ENCODE assay signal across 1 cellular context in the genomic region with DNA sequence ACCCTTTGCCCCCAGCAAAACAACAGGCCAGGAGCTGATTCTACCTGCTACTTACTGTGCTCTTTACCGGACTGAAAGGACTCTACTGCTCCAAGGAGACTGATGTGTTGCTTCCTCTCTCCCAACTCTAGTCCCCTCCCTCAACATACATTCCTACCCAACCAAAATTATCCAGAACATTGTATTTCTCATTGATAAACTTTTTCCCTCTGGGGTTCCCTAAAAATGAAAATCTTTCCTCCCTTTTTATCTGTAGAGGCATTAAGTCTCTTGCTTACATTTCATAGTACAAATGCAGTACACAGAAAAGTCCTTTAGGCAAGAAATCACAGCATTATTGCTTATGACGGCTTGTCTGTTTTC.
TF ChIP-seq lines count a peak whose summit lies in the region.

No MANE protein-coding gene starts in this region.

TF ChIP-seq in H1, 55 proteins besides CTCF, POLR2A, EP300 and RAD21:
- no peak for TF ChIP-seq TAF1 (IDR thresholded peaks at IDR 0.05; ENCODE audit: low read depth, low read length)
- TF ChIP-seq CBX5 (IDR thresholded peaks at IDR 0.05; ENCODE audit: low read depth, low read length), result no peak
- no peak for TF ChIP-seq JUN (IDR thresholded peaks at IDR 0.05; ENCODE audit: low read depth, low read length)
- TF ChIP-seq SP2 (IDR thresholded peaks at IDR 0.05; ENCODE audit: low read length), result no peak
- TF ChIP-seq, protein P1, sequence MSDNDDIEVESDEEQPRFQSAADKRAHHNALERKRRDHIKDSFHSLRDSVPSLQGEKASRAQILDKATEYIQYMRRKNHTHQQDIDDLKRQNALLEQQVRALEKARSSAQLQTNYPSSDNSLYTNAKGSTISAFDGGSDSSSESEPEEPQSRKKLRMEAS (IDR thresholded peaks at IDR 0.05), result no peak
- no peak for TF ChIP-seq CTBP2 (IDR thresholded peaks at IDR 0.05; ENCODE audit: borderline replicate concordance, insufficient read depth, insufficient read length, low read length)
- TF ChIP-seq RNF2 (IDR thresholded peaks at IDR 0.05; ENCODE audit: borderline replicate concordance, low read depth, low read length, missing control alignments, poor library complexity, severe bottlenecking), result no peak
- TF ChIP-seq, protein P2, sequence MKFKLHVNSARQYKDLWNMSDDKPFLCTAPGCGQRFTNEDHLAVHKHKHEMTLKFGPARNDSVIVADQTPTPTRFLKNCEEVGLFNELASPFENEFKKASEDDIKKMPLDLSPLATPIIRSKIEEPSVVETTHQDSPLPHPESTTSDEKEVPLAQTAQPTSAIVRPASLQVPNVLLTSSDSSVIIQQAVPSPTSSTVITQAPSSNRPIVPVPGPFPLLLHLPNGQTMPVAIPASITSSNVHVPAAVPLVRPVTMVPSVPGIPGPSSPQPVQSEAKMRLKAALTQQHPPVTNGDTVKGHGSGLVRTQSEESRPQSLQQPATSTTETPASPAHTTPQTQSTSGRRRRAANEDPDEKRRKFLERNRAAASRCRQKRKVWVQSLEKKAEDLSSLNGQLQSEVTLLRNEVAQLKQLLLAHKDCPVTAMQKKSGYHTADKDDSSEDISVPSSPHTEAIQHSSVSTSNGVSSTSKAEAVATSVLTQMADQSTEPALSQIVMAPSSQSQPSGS (IDR thresholded peaks at IDR 0.05; ENCODE audit: low read length), result no peak
- no peak for TF ChIP-seq MAFK (IDR thresholded peaks at IDR 0.05; ENCODE audit: low read depth, low read length)
- no peak for TF ChIP-seq HDAC6 (IDR thresholded peaks at IDR 0.05; ENCODE audit: low read depth, low read length)
- TF ChIP-seq KDM4A (IDR thresholded peaks at IDR 0.05; ENCODE audit: low read depth, low read length, severe bottlenecking), result no peak
- no peak for TF ChIP-seq GABPA (IDR thresholded peaks at IDR 0.05; ENCODE audit: borderline replicate concordance, insufficient read depth, low read length)
- TF ChIP-seq BCL11A (IDR thresholded peaks at IDR 0.05; ENCODE audit: low read depth in 2 of 2, low read length in 2 of 2), result no peak
- TF ChIP-seq ZNF274 (IDR thresholded peaks at IDR 0.05; ENCODE audit: borderline replicate concordance, extremely low read depth, low read length), result no peak
- TF ChIP-seq KDM1A (IDR thresholded peaks at IDR 0.05; ENCODE audit: borderline replicate concordance, low read length), result no peak
- no peak for TF ChIP-seq NANOG (IDR thresholded peaks at IDR 0.05; ENCODE audit: insufficient read depth, low read depth, low read length, poor library complexity, severe bottlenecking)
- TF ChIP-seq NRF1 (IDR thresholded peaks at IDR 0.05; ENCODE audit: low read depth, low read length), result no peak
